In the genomic region with DNA sequence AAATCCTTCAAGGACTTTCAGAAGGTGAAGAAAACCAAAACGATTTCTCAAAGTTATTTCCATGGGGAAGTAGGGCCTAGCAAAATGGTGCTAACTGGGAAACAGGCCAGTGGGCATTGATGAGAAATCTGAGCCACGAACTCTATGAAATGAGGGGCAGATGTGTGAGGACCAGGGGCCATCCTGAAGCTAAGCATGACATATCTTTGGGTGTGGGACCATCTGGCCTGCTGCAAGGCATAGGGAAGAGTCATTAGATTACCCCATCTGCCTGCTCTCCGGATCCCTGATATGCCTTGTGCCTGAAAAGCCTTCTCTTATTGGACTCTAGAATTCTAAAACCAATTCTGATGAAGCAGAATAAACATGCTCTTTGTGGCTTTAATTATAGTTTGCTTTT, we compare ENCODE assay signal across 25 cellular contexts.
DNase-seq lines count a peak whose midpoint lies in the region; ATAC-seq and TF ChIP-seq lines count a peak whose summit lies in the region.
"Had no signal": no experiment of that assay in that cellular context is flagged by ENCODE, and none has a peak within 500 bp of the region (broad histone marks: within the 10 kb centered on the region; RNA-seq: fewer than 3 reads in every experiment).

No MANE protein-coding gene starts in this region.

- peaks cover 69% of the 10 kb centered on the region for H3K4me1 ChIP-seq in OCI-LY7 (ENCODE audit: insufficient read depth, low read length, poor library complexity, severe bottlenecking)
- no peaks in the 10 kb centered on the region for H3K4me1 ChIP-seq in hepatocyte (ENCODE audit: insufficient read depth)
- peaks cover 0 to 4% (median under 1%) of the 10 kb centered on the region in 4 donors for H3K4me1 ChIP-seq in tibial artery
- H3K4me1 ChIP-seq: SJSA1, testis had no signal

- ATAC-seq in HG03039 (IDR thresholded peaks at IDR 0.05; ENCODE audit: unreplicated experiment) (no peak), GM18858 (IDR thresholded peaks at IDR 0.05; ENCODE audit: unreplicated experiment) (no peak)
- ATAC-seq: activated CD8-positive, alpha-beta T cell treated with anti-CD3 and anti-CD28 coated beads, Interleukin-2, amount 10 ng/mL, durations not matched to agents 7 days and 5 days; activated naive CD8-positive, alpha-beta T cell treated with anti-CD3 and anti-CD28 coated beads, Interleukin-2, amount 50 U/mL, for 24 hours; left lobe of liver; T-cell had no signal

- intact Hi-C loops in OCI-LY7 (cut with micrococcal nuclease; ENCODE audit: unreplicated experiment): no loop called here
- intact Hi-C loops in tibial artery (cut with DNase I; ENCODE audit: low total_unique reads): no loop called here

- 91% methylated on average over 3 of the region's 3 CpGs for WGBS in hepatocyte (ENCODE audit: low lambda C conversion rate, missing lambda C conversion rate)

- H3K36me3 ChIP-seq in OCI-LY7 (ENCODE audit: insufficient read depth, low read length) (no peaks in the 10 kb centered on the region), hepatocyte (replicated peaks; ENCODE audit: insufficient read depth, low read depth) (no peaks in the 10 kb centered on the region), tibial artery (peaks cover 11 to 28% (median 21%) of the 10 kb centered on the region in 3 donors)

- no peaks in the 10 kb centered on the region for H3K79me2 ChIP-seq in OCI-LY7 (ENCODE audit: insufficient read depth, low read depth, low read length)
- no peaks in the 10 kb centered on the region for H3K79me2 ChIP-seq in hepatocyte

- H3K27ac ChIP-seq in OCI-LY7 (ENCODE audit: low read depth, low read length, poor library complexity, severe bottlenecking) (no peak overlapping the region), hepatocyte (peak overlapping the region; percentile 19), tibial artery (no peak overlapping the region)
- H3K27ac ChIP-seq: SJSA1, testis had no signal

- TF ChIP-seq CTCF in AG10803 (conservative IDR thresholded peaks at IDR 0.05; ENCODE audit: low read length): no peak
- TF ChIP-seq CTCF in OCI-LY7 (conservative IDR thresholded peaks at IDR 0.05; ENCODE audit: low read length): no peak
- no peak for TF ChIP-seq CTCF in hepatocyte (IDR thresholded peaks at IDR 0.05; ENCODE audit: poor library complexity)
- TF ChIP-seq CTCF in tibial artery (IDR thresholded peaks at IDR 0.05): no peak

- CTCF ChIA-PET in OCI-LY7 (lab: Charles Lee; ENCODE audit: unreplicated experiment): interaction anchor here (1.4 kb wide), 1 partner anchor 224 kb away, joined by 4 read pairs; no protein-coding TSS in a partner anchor

- H4K20me1 ChIP-seq in OCI-LY7 (ENCODE audit: insufficient read depth, low read length): no peaks in the 10 kb centered on the region
- no peaks in the 10 kb centered on the region for H4K20me1 ChIP-seq in hepatocyte (ENCODE audit: insufficient read depth, poor library complexity, severe bottlenecking)

- no TSS peak for BruUV-seq in OCI-LY7 (replicated peaks; lab: Mats Ljungman, UMichigan)

- H3K4me3 ChIP-seq in AG10803 (ENCODE audit: low read length) (no peak overlapping the region), OCI-LY7 (ENCODE audit: low read depth, low read length, poor library complexity, severe bottlenecking) (no peak overlapping the region), hepatocyte (no peak overlapping the region), tibial artery (no peak overlapping the region)
- H3K4me3 ChIP-seq: SJSA1, testis had no signal

- POLR2A ChIA-PET in OCI-LY7 (lab: Charles Lee): interaction anchor here (0.6 to 15.2 kb wide), 3 partner anchors 14 to 177 kb away, joined by 3 to 224 read pairs (median 5); no protein-coding TSS in a partner anchor

- DNase-seq in AG10803 (ENCODE audit: low read depth) (peak; percentile 22), NCI-H1694 (lab: John Stamatoyannopoulos, UW) (peak; percentile 89), OCI-LY7 (ENCODE audit: low spot score) (no peak), hepatocyte (ENCODE audit: low spot score) (no peak), tibial artery (no peak), GDM1 (lab: John Stamatoyannopoulos, UW) (no peak)
- DNase-seq: ACHN; activated CD4-positive, CD25-positive, alpha-beta regulatory T cell treated with anti-CD3 and anti-CD28 coated beads, Interleukin-2, amount 50 U/mL, for 72 hours; activated CD8-positive, alpha-beta T cell treated with anti-CD3 and anti-CD28 coated beads, Interleukin-2, amount 10 ng/mL, durations not matched to agents 7 days and 5 days; activated gamma-delta T cell; activated naive CD8-positive, alpha-beta T cell treated with anti-CD3 and anti-CD28 coated beads, Interleukin-2, amount 50 U/mL, for 24 hours; foreskin melanocyte; HCEC 1CT; hypothalamus; naive B cell; NCI-H1048; stimulated activated CD4-positive, alpha-beta T cell treated with anti-CD3 and anti-CD28 coated beads, Interleukin-12 subunit alpha, Interleukin-12 subunit beta, amount 100 ng/mL, for 4 hours; stimulated activated CD4-positive, alpha-beta T cell treated with anti-CD3 and anti-CD28 coated beads, Interleukin-4, amount 100 ng/mL, for 24 hours; stimulated activated naive CD4-positive, alpha-beta T cell; T-cell; testis had no signal

- H3K9me3 ChIP-seq in OCI-LY7 (ENCODE audit: low read length) (no peaks in the 10 kb centered on the region), hepatocyte (ENCODE audit: low read depth) (no peaks in the 10 kb centered on the region), tibial artery (no peaks in the 10 kb centered on the region)
- H3K9me3 ChIP-seq: SJSA1, testis had no signal

- no peaks in the 10 kb centered on the region for H3K27me3 ChIP-seq in hepatocyte
- H3K27me3 ChIP-seq in tibial artery: no peaks in the 10 kb centered on the region
- H3K27me3 ChIP-seq: SJSA1, testis had no signal

- H3K9me2 ChIP-seq in OCI-LY7 (ENCODE audit: insufficient read depth, low read length): no peaks in the 10 kb centered on the region
- no peaks in the 10 kb centered on the region for H3K9me2 ChIP-seq in hepatocyte (replicated peaks; ENCODE audit: insufficient read depth)

- no peak overlapping the region for H3K4me2 ChIP-seq in OCI-LY7 (ENCODE audit: low read length)
- no peak overlapping the region for H3K4me2 ChIP-seq in hepatocyte

- peak overlapping the region; percentile 51; the same call in 1 of the 2 replicates for H2AFZ ChIP-seq in OCI-LY7 (ENCODE audit: low read length)
- no peak overlapping the region for H2AFZ ChIP-seq in hepatocyte

Comparison
In these comparisons a context has a peak if more than half of its experiments do, and no peak if none do; other contexts are left out.
1. DNase-seq: peak in AG10803 (single experiment) and NCI-H1694 (single experiment); none in OCI-LY7 (single experiment), hepatocyte (single experiment), tibial artery (0 of 2) and GDM1 (single experiment).